ENCODE assay signal across 12 cellular contexts in genomic region chr5:72282878-72283277, GRCh38. TPM values are rescaled to one million over a fixed set of nuclear protein-coding genes. Genes with fewer than 3 reads are reported as not detected.
A peak's percentile ranks its signal among the peaks of the same experiment; 100 is the strongest.
DNase-seq lines count a peak whose midpoint lies in the region; ATAC-seq, FAIRE-seq and TF ChIP-seq lines count a peak whose summit lies in the region.
"Had no signal": no experiment of that assay in that cellular context is flagged by ENCODE, and none has a peak within 500 bp of the region (broad histone marks: within the 10 kb centered on the region; RNA-seq: fewer than 3 reads in every experiment).

No MANE protein-coding gene starts in this region.

- H3K27me3 Mint-ChIP-seq in osteocyte (ENCODE audit: unreplicated experiment), result no peaks in the 10 kb centered on the region

- peaks cover 52% of the 10 kb centered on the region for H3K4me1 Mint-ChIP-seq in osteocyte (ENCODE audit: unreplicated experiment)

- H3K36me3 ChIP-seq in suprapubic skin, result peaks cover 8% of the 10 kb centered on the region
- H3K36me3 ChIP-seq: pancreas had no signal

- no peak overlapping the region for H3K4me3 Mint-ChIP-seq in osteocyte (ENCODE audit: unreplicated experiment)

- WGBS in suprapubic skin, result 54% methylated on average over 2 of the region's 2 CpGs

- no peak overlapping the region for H3K4me3 ChIP-seq in AG04450 (ENCODE audit: low read depth, low read length)
- H3K4me3 ChIP-seq in suprapubic skin, result no peak overlapping the region
- H3K4me3 ChIP-seq: body of pancreas, pancreas had no signal

- no peak for TF ChIP-seq EP300 in suprapubic skin (IDR thresholded peaks at IDR 0.05)

- peak; percentile 35 for FAIRE-seq in endometrium (lab: Jason Lieb, UNC)

- POLR2A ChIA-PET in AG04450 (lab: Yijun Ruan, JAX), result interaction anchor here (1.5 kb wide), 1 partner anchor 37 kb away, joined by 5 read pairs; the partner anchor contains the start of genes MRPS27 and PTCD2

- peaks cover 26% of the 10 kb centered on the region for H3K36me3 Mint-ChIP-seq in osteocyte (ENCODE audit: unreplicated experiment)

- CTCF ChIA-PET in AG04450 (lab: Charles Lee), result interaction anchor here (1.0 to 1.3 kb wide), 3 partner anchors 13 to 38 kb away, joined by 3 to 4 read pairs (median 4); no protein-coding TSS in a partner anchor

- no peak overlapping the region for H3K27ac ChIP-seq in AG04450 (ENCODE audit: low read depth, low read length)
- H3K27ac ChIP-seq in suprapubic skin, result no peak overlapping the region
- H3K27ac ChIP-seq: body of pancreas had no signal

- H3K9me3 ChIP-seq in AG04450 (ENCODE audit: control insufficient read depth, insufficient read depth, low read length) (no peaks in the 10 kb centered on the region), suprapubic skin (no peaks in the 10 kb centered on the region)
- H3K9me3 ChIP-seq: body of pancreas, pancreas had no signal

- ATAC-seq in stimulated activated naive CD8-positive, alpha-beta T cell treated with anti-CD3 and anti-CD28 coated beads, Interleukin-15, Interleukin-2, amounts not matched to agents 100 U/mL and 50 U/mL, for 24 hours, result no peak
- ATAC-seq: body of pancreas had no signal

- no peaks in the 10 kb centered on the region for H3K27me3 ChIP-seq in AG04450 (ENCODE audit: control insufficient read depth, insufficient read depth, low read length)
- H3K27me3 ChIP-seq in suprapubic skin, result no peaks in the 10 kb centered on the region
- H3K27me3 ChIP-seq: body of pancreas, pancreas had no signal

- no peak for TF ChIP-seq CTCF in AG04450 (IDR thresholded peaks at IDR 0.05; ENCODE audit: low read depth, low read length)
- no peak for TF ChIP-seq CTCF in osteocyte (IDR thresholded peaks at IDR 0.05)
- no peak for TF ChIP-seq CTCF in suprapubic skin (IDR thresholded peaks at IDR 0.05)

- H3K9me3 Mint-ChIP-seq in osteocyte (ENCODE audit: unreplicated experiment), result no peaks in the 10 kb centered on the region

- TF ChIP-seq POLR2A in suprapubic skin (IDR thresholded peaks at IDR 0.05), result no peak

- DNase-seq in AG04450 (ENCODE audit: low read depth, low spot score) (peak; percentile 4), M059J (ENCODE audit: low read depth) (peak; percentile 46), osteocyte (ENCODE audit: extremely low spot score, unreplicated experiment) (no peak), NCI-H2029 treated with DMSO at 0.1 percent for 48 hours (lab: John Stamatoyannopoulos, UW) (no peak), suprapubic skin (ENCODE audit: low spot score in 2 of 2) (no peak), NCI-H510A (lab: John Stamatoyannopoulos, UW) (no peak)
- DNase-seq in stimulated activated naive CD8-positive, alpha-beta T cell treated with anti-CD3 and anti-CD28 coated beads, Interleukin-15, Interleukin-2, amounts not matched to agents 100 U/mL and 50 U/mL, for 24 hours, result no peak
- DNase-seq: activated T-cell treated with anti-CD3 and anti-CD28 coated beads, Interleukin-2, amount 50 U/mL, for 1 hour; NCI-H187 had no signal

- H3K4me1 ChIP-seq in suprapubic skin, result peaks cover 31% of the 10 kb centered on the region

- H3K27ac Mint-ChIP-seq in osteocyte (ENCODE audit: unreplicated experiment), result peak overlapping the region; percentile 96

RNA-seq across cellular contexts. Expression of gene MRPS27, which starts 37.2 kb away (rescaled TPM):
- 87.5 and 98.3 TPM in 2 replicates for polyA plus RNA-seq in AG04450 (2011; rRNA removed)
- polyA minus RNA-seq in AG04450 (2011; rRNA and poly(A)+ RNA removed), result 91.9 and 105 TPM in 2 replicates
- 75.0 and 82.0 TPM in 2 replicates for total RNA-seq in M059J (2014; rRNA removed; shearing (Covaris generic))
- total RNA-seq in osteocyte (45.5 and 57.7 TPM in 2 replicates), suprapubic skin (10 to 100 TPM; 48.7 to 63.7 (median 51.9) TPM)

RNA-seq across cellular contexts. Expression of gene PTCD2, which starts 37.3 kb away (rescaled TPM):
- 9.8 and 13.9 TPM in 2 replicates for polyA plus RNA-seq in AG04450 (2011; rRNA removed)
- polyA minus RNA-seq in AG04450 (2011; rRNA and poly(A)+ RNA removed), result 9.8 and 11.5 TPM in 2 replicates
- 6.7 and 12.6 TPM in 2 replicates for total RNA-seq in M059J (2014; rRNA removed; shearing (Covaris generic))
- 9.4 and 10.4 TPM in 2 replicates for total RNA-seq in osteocyte
- 10 to 100 TPM in 1 of 4 donors, 1 to 10 TPM in 3; 8.5 to 13.2 (median 9.4) TPM for total RNA-seq in suprapubic skin

Comparison
In these comparisons a context has a peak if more than half of its experiments do, and no peak if none do; other contexts are left out.
1. DNase-seq: peak in AG04450 (single experiment) and M059J (single experiment); none in osteocyte (single experiment), NCI-H2029 treated with DMSO at 0.1 percent for 48 hours (single experiment), suprapubic skin (0 of 2), stimulated activated naive CD8-positive, alpha-beta T cell treated with anti-CD3 and anti-CD28 coated beads, Interleukin-15, Interleukin-2, amounts not matched to agents 100 U/mL and 50 U/mL, for 24 hours (single experiment) and NCI-H510A (single experiment).